ENCODE assay signal across 18 cellular contexts in the genomic region with DNA sequence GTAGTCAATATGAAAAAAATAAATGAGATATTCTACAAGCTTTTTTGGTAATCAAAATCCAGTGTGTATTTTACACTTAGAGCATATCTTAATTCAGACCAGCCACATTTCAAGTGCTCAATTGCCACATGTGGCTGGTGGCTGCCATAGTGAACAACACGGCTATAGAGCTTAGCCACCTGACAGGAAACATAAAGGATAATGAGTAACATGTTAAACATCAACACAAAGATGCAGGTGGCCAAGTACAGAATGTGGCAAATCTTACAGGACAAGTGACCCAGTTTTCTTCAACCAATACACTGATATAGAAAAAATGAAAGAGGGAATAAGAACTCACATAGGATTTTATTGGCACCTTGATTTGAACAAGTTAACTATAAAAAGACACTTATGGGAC.
A peak's percentile ranks its signal among the peaks of the same experiment; 100 is the strongest.
DNase-seq lines count a peak whose midpoint lies in the region; TF ChIP-seq lines count a peak whose summit lies in the region.
"Had no signal": no experiment of that assay in that cellular context is flagged by ENCODE, and none has a peak within 500 bp of the region (broad histone marks: within the 10 kb centered on the region; RNA-seq: fewer than 3 reads in every experiment).

No MANE protein-coding gene starts in this region.

- no peaks in the 10 kb centered on the region for H3K27me3 Mint-ChIP-seq in activated CD4-positive, alpha-beta T cell treated with anti-CD3 and anti-CD28 coated beads, Interleukin-2, amount 10 ng/mL, durations not matched to agents 24 days and 14 days
- H3K27me3 Mint-ChIP-seq in HFFc6 (ENCODE audit: insufficient read depth) (no peaks in the 10 kb centered on the region), endothelial cell (ENCODE audit: unreplicated experiment) (no peaks in the 10 kb centered on the region)
- H3K27me3 Mint-ChIP-seq: CD4-positive, CD25-positive, alpha-beta regulatory T cell had no signal

- intact Hi-C loops in activated CD4-positive, alpha-beta T cell treated with anti-CD3 and anti-CD28 coated beads, Interleukin-2, amount 10 ng/mL, durations not matched to agents 24 days and 14 days (cut with micrococcal nuclease) = no loop called here

- peaks cover 9% of the 10 kb centered on the region for H3K4me1 Mint-ChIP-seq in activated CD4-positive, alpha-beta T cell treated with anti-CD3 and anti-CD28 coated beads, Interleukin-2, amount 10 ng/mL, durations not matched to agents 24 days and 14 days
- H3K4me1 Mint-ChIP-seq in HFFc6 (ENCODE audit: low read depth) = no peaks in the 10 kb centered on the region
- peaks cover 3% of the 10 kb centered on the region for H3K4me1 Mint-ChIP-seq in endothelial cell (ENCODE audit: unreplicated experiment)

- no peak for DNase-seq in activated CD4-positive, alpha-beta T cell treated with anti-CD3 and anti-CD28 coated beads, Interleukin-2, amount 10 ng/mL, durations not matched to agents 24 days and 14 days
- DNase-seq in activated CD4-positive, alpha-beta T cell treated with anti-CD3 and anti-CD28 coated beads, Interleukin-2, amount 50 U/mL, for 48 hours = no peak
- peak; percentile 54 for DNase-seq in NAMALWA (ENCODE audit: low spot score)
- DNase-seq in RKO (ENCODE audit: low spot score) = peak; percentile 55
- no peak for DNase-seq in HFFc6
- DNase-seq in endothelial cell (ENCODE audit: low spot score) = no peak
- DNase-seq in activated effector memory CD4-positive, alpha-beta T cell treated with Interleukin-2 at 50 U/mL for 16 hours = no peak
- DNase-seq in mesenteric fat pad (ENCODE audit: low spot score) = no peak
- DNase-seq: activated gamma-delta T cell; CD4-positive, CD25-positive, alpha-beta regulatory T cell; DMS79; HCEC 1CT; NCI-H524; pancreas; SJCRH30 had no signal

- H3K27ac Mint-ChIP-seq in activated CD4-positive, alpha-beta T cell treated with anti-CD3 and anti-CD28 coated beads, Interleukin-2, amount 10 ng/mL, durations not matched to agents 24 days and 14 days = peak overlapping the region; percentile 25
- no peak overlapping the region for H3K27ac Mint-ChIP-seq in HFFc6
- no peak overlapping the region for H3K27ac Mint-ChIP-seq in endothelial cell (ENCODE audit: unreplicated experiment)
- H3K27ac Mint-ChIP-seq: CD4-positive, CD25-positive, alpha-beta regulatory T cell; mesothelial cell of epicardium; nephron; T-helper 1 cell treated with Interleukin-12 subunit alpha and Interleukin-12 subunit beta and Interleukin-4 antibody, amounts not matched to agents 30 μg/mL and 1 μg/mL, for 36 hours had no signal

- no peaks in the 10 kb centered on the region for H3K9me3 Mint-ChIP-seq in activated CD4-positive, alpha-beta T cell treated with anti-CD3 and anti-CD28 coated beads, Interleukin-2, amount 10 ng/mL, durations not matched to agents 24 days and 14 days
- no peaks in the 10 kb centered on the region for H3K9me3 Mint-ChIP-seq in HFFc6
- H3K9me3 Mint-ChIP-seq in endothelial cell (ENCODE audit: unreplicated experiment) = no peaks in the 10 kb centered on the region
- H3K9me3 Mint-ChIP-seq: CD4-positive, CD25-positive, alpha-beta regulatory T cell; mesothelial cell of epicardium; nephron; T-helper 1 cell treated with Interleukin-12 subunit alpha and Interleukin-12 subunit beta and Interleukin-4 antibody, amounts not matched to agents 30 μg/mL and 1 μg/mL, for 36 hours had no signal

- H3K4me3 Mint-ChIP-seq in activated CD4-positive, alpha-beta T cell treated with anti-CD3 and anti-CD28 coated beads, Interleukin-2, amount 10 ng/mL, durations not matched to agents 24 days and 14 days = no peak overlapping the region
- H3K4me3 Mint-ChIP-seq in HFFc6 (no peak overlapping the region), endothelial cell (ENCODE audit: unreplicated experiment) (no peak overlapping the region)
- H3K4me3 Mint-ChIP-seq: CD4-positive, CD25-positive, alpha-beta regulatory T cell; mesothelial cell of epicardium; nephron; T-helper 1 cell treated with Interleukin-12 subunit alpha and Interleukin-12 subunit beta and Interleukin-4 antibody, amounts not matched to agents 30 μg/mL and 1 μg/mL, for 36 hours had no signal

- H3K36me3 Mint-ChIP-seq in activated CD4-positive, alpha-beta T cell treated with anti-CD3 and anti-CD28 coated beads, Interleukin-2, amount 10 ng/mL, durations not matched to agents 24 days and 14 days (ENCODE audit: low read depth) = peaks cover 8% of the 10 kb centered on the region
- H3K36me3 Mint-ChIP-seq in HFFc6 (ENCODE audit: low read depth) (no peaks in the 10 kb centered on the region), endothelial cell (ENCODE audit: low read depth, unreplicated experiment) (no peaks in the 10 kb centered on the region)
- H3K36me3 Mint-ChIP-seq: CD4-positive, CD25-positive, alpha-beta regulatory T cell had no signal

- TF ChIP-seq CTCF in HFFc6 (IDR thresholded peaks at IDR 0.05) = no peak
- no peak for TF ChIP-seq CTCF in endothelial cell (IDR thresholded peaks at IDR 0.05; ENCODE audit: unreplicated experiment)

Comparison
In these comparisons a context has a peak if more than half of its experiments do, and no peak if none do; other contexts are left out.
1. DNase-seq: peak in NAMALWA (single experiment) and RKO (single experiment); none in activated CD4-positive, alpha-beta T cell treated with anti-CD3 and anti-CD28 coated beads, Interleukin-2, amount 10 ng/mL, durations not matched to agents 24 days and 14 days (single experiment), activated CD4-positive, alpha-beta T cell treated with anti-CD3 and anti-CD28 coated beads, Interleukin-2, amount 50 U/mL, for 48 hours (0 of 2), HFFc6 (single experiment), endothelial cell (single experiment), activated effector memory CD4-positive, alpha-beta T cell treated with Interleukin-2 at 50 U/mL for 16 hours (single experiment) and mesenteric fat pad (single experiment).